24 cellular contexts compared by ENCODE assay signal in genomic region chr10:26723016-26723415, GRCh38.
"Had no signal": no experiment of that assay in that cellular context is flagged by ENCODE, and none has a peak within 500 bp of the region (broad histone marks: within the 10 kb centered on the region; RNA-seq: fewer than 3 reads in every experiment).

No MANE protein-coding gene starts in this region.

- H3K27me3 Mint-ChIP-seq: activated naive CD4-positive, alpha-beta T cell treated with anti-CD3 and anti-CD28 coated beads, Interleukin-2, amount 50 U/mL, for 24 hours had no signal

- DNase-seq: activated CD4-positive, alpha-beta T cell treated with anti-CD3 and anti-CD28 coated beads for 4 hours; activated CD4-positive, alpha-beta T cell treated with anti-CD3 and anti-CD28 coated beads, Interleukin-2, amount 50 U/mL, for 48 hours; activated gamma-delta T cell treated with Interleukin-2 at 50 U/mL for 16 hours; activated T-cell treated with anti-CD3 and anti-CD28 coated beads, Interleukin-2, amount 50 U/mL, for 72 hours; amygdala; Kasumi-1; KBM-7; NCI-H1105 treated with DMSO at 0.1 percent for 48 hours; NCI-H1436 treated with DMSO at 0.1 percent for 48 hours; NCI-H187; NCI-H2081; NCI-H510A treated with DMSO at 0.1 percent for 48 hours; NCI-H69; Peyer's patch; Right ventricle myocardium superior; SJCRH30; SK-N-SH; T-helper 1 cell had no signal

- H3K4me3 Mint-ChIP-seq: activated naive CD4-positive, alpha-beta T cell treated with anti-CD3 and anti-CD28 coated beads, Interleukin-2, amount 50 U/mL, for 24 hours; activated T-cell treated with anti-CD3 and anti-CD28 coated beads, Interleukin-2, amount 50 U/mL, for 72 hours; brain had no signal

- H3K27ac ChIP-seq: cardiac muscle cell, RWPE1, SJCRH30 had no signal

- ATAC-seq: activated CD4-positive, CD25-positive, alpha-beta regulatory T cell treated with anti-CD3 and anti-CD28 coated beads, Interleukin-2, amount 50 U/mL, for 24 hours; activated T-cell treated with anti-CD3 and anti-CD28 coated beads, Interleukin-2, amount 50 U/mL, for 72 hours had no signal

- H3K9me3 Mint-ChIP-seq: activated naive CD4-positive, alpha-beta T cell treated with anti-CD3 and anti-CD28 coated beads, Interleukin-2, amount 50 U/mL, for 24 hours; activated T-cell treated with anti-CD3 and anti-CD28 coated beads, Interleukin-2, amount 50 U/mL, for 72 hours; activated T-helper 2 cell treated with anti-CD3 and anti-CD28 coated beads, Interferon-gamma antibody, Interleukin-2, Interleukin-4, amounts not matched to agents 10 μg/mL and 5 μg/mL and 100 μg/mL, durations not matched to agents 14 hours and 24 hours and 36 hours; brain had no signal

- H3K27ac Mint-ChIP-seq: activated naive CD4-positive, alpha-beta T cell treated with anti-CD3 and anti-CD28 coated beads, Interleukin-2, amount 50 U/mL, for 24 hours; activated T-cell treated with anti-CD3 and anti-CD28 coated beads, Interleukin-2, amount 50 U/mL, for 72 hours; activated T-helper 2 cell treated with anti-CD3 and anti-CD28 coated beads, Interferon-gamma antibody, Interleukin-2, Interleukin-4, amounts not matched to agents 10 μg/mL and 5 μg/mL and 100 μg/mL, durations not matched to agents 14 hours and 24 hours and 36 hours; brain had no signal
